ENCODE assay signal across 1 cellular context in genomic region chr13:91056746-91057145, GRCh38.
TF ChIP-seq lines count a peak whose summit lies in the region.

No MANE protein-coding gene starts in this region.

TF ChIP-seq in GM12878, 131 proteins besides CTCF, POLR2A, EP300 and RAD21 (continued from another document and continues in another):
- no peak for TF ChIP-seq ZNF687 (IDR thresholded peaks at IDR 0.05)
- TF ChIP-seq ZSCAN29 (IDR thresholded peaks at IDR 0.05) = no peak
- no peak for TF ChIP-seq STAT1 (conservative IDR thresholded peaks at IDR 0.05)
- TF ChIP-seq NR2C2 (IDR thresholded peaks at IDR 0.05; ENCODE audit: borderline replicate concordance, control insufficient read depth, insufficient read length, low read depth) = no peak
- no peak for TF ChIP-seq BACH1 (IDR thresholded peaks at IDR 0.05; ENCODE audit: borderline replicate concordance)
- TF ChIP-seq ZNF24 (IDR thresholded peaks at IDR 0.05) = no peak
- TF ChIP-seq NBN (IDR thresholded peaks at IDR 0.05) = no peak
- no peak for TF ChIP-seq SUZ12 (IDR thresholded peaks at IDR 0.05; ENCODE audit: unreplicated experiment)
- no peak for TF ChIP-seq HDAC6 (IDR thresholded peaks at IDR 0.05; ENCODE audit: unreplicated experiment)
- TF ChIP-seq PAX5 (IDR thresholded peaks at IDR 0.05; ENCODE audit: borderline replicate concordance, low read depth, low read length) = no peak
- no peak for TF ChIP-seq TCF7 (IDR thresholded peaks at IDR 0.05; ENCODE audit: borderline replicate concordance)
- TF ChIP-seq EED (IDR thresholded peaks at IDR 0.05; ENCODE audit: low read depth) = no peak
- no peak for TF ChIP-seq PAX8 (IDR thresholded peaks at IDR 0.05)
- TF ChIP-seq SUPT20H (IDR thresholded peaks at IDR 0.05; ENCODE audit: borderline replicate concordance, control insufficient read depth, low read depth, low read length) = no peak
- TF ChIP-seq FOXM1 (IDR thresholded peaks at IDR 0.05; ENCODE audit: low read depth, low read length) = no peak
- TF ChIP-seq RCOR1 (conservative IDR thresholded peaks at IDR 0.05; ENCODE audit: low read depth, low read length) = no peak
- TF ChIP-seq NR2F1 (conservative IDR thresholded peaks at IDR 0.05) = peak; percentile 76
- no peak for TF ChIP-seq FOS (IDR thresholded peaks at IDR 0.05; ENCODE audit: borderline replicate concordance, extremely low read depth, insufficient read length)
- TF ChIP-seq IKZF2 (IDR thresholded peaks at IDR 0.05) = no peak
- TF ChIP-seq TAF1 (IDR thresholded peaks at IDR 0.05; ENCODE audit: borderline replicate concordance, low read depth, low read length) = no peak
- no peak for TF ChIP-seq HSF1 (IDR thresholded peaks at IDR 0.05; ENCODE audit: low read depth, low read length)
- no peak for TF ChIP-seq SKIL (IDR thresholded peaks at IDR 0.05; ENCODE audit: low read depth, poor library complexity, severe bottlenecking)
- TF ChIP-seq NFYA (IDR thresholded peaks at IDR 0.05; ENCODE audit: borderline replicate concordance, low read depth, low read length) = no peak
- peak; percentile 58; the same call in 1 of the 2 replicates for TF ChIP-seq RFX5 (IDR thresholded peaks at IDR 0.05; ENCODE audit: low read depth, low read length)
- TF ChIP-seq PKNOX1 (IDR thresholded peaks at IDR 0.05) = 0 out of 2 replicates have a peak, but pooled peaks have one; percentile 31
- no peak for TF ChIP-seq JUND (IDR thresholded peaks at IDR 0.05; ENCODE audit: low read depth, low read length)
- TF ChIP-seq SMC3 (IDR thresholded peaks at IDR 0.05; ENCODE audit: borderline replicate concordance, low read length) = no peak
- no peak for TF ChIP-seq IRF3 (IDR thresholded peaks at IDR 0.05)
- TF ChIP-seq CBX5 (IDR thresholded peaks at IDR 0.05; ENCODE audit: low read depth) = no peak
- no peak for TF ChIP-seq SREBF1 (IDR thresholded peaks at IDR 0.05; ENCODE audit: low read length)
- TF ChIP-seq ESRRA (IDR thresholded peaks at IDR 0.05; ENCODE audit: low read length) = no peak
- no peak for TF ChIP-seq JUNB (IDR thresholded peaks at IDR 0.05)
- no peak for TF ChIP-seq BMI1 (IDR thresholded peaks at IDR 0.05; ENCODE audit: borderline replicate concordance)
- TF ChIP-seq SPI1 (IDR thresholded peaks at IDR 0.05; ENCODE audit: borderline replicate concordance, insufficient read depth, low read depth, low read length) = peak; percentile 39; the same call in 1 of the 2 replicates
- TF ChIP-seq BHLHE40 (IDR thresholded peaks at IDR 0.05; ENCODE audit: borderline replicate concordance in 1 of 2, low read depth in 2 of 2, low read length in 1 of 2) = no peak
- TF ChIP-seq MAX (IDR thresholded peaks at IDR 0.05; ENCODE audit: low read depth, low read length) = no peak
- TF ChIP-seq NKRF (conservative IDR thresholded peaks at IDR 0.05) = no peak
- TF ChIP-seq NFIC (IDR thresholded peaks at IDR 0.05; ENCODE audit: low read depth, low read length) = no peak
- TF ChIP-seq CEBPZ (IDR thresholded peaks at IDR 0.05; ENCODE audit: low read depth, low read length) = no peak
- TF ChIP-seq E4F1 (IDR thresholded peaks at IDR 0.05; ENCODE audit: borderline replicate concordance, partially characterized antibody) = no peak
- peak; percentile 40; the same call in 1 of the 2 replicates for TF ChIP-seq MLLT1 (IDR thresholded peaks at IDR 0.05)
- no peak for TF ChIP-seq HDAC2 (IDR thresholded peaks at IDR 0.05)
